In genomic region chr7:102834999-102835398, GRCh38 we compare ENCODE assay signal across 9 cellular contexts.
DNase-seq lines count a peak whose midpoint lies in the region; ATAC-seq and TF ChIP-seq lines count a peak whose summit lies in the region.
"Had no signal": no experiment of that assay in that cellular context is flagged by ENCODE, and none has a peak within 500 bp of the region (broad histone marks: within the 10 kb centered on the region; RNA-seq: fewer than 3 reads in every experiment).

No MANE protein-coding gene starts in this region.

- H3K36me3 ChIP-seq in brain microvascular endothelial cell (replicated peaks) = no peaks in the 10 kb centered on the region
- H3K36me3 ChIP-seq: cardiac muscle cell had no signal

- H3K27me3 Mint-ChIP-seq in type B pancreatic cell = no peaks in the 10 kb centered on the region

- H3K27ac Mint-ChIP-seq in type B pancreatic cell = peak overlapping the region; percentile 67

- H3K9me3 Mint-ChIP-seq in type B pancreatic cell = peaks cover 4% of the 10 kb centered on the region

- peaks cover 18% of the 10 kb centered on the region for H3K36me3 Mint-ChIP-seq in type B pancreatic cell

- H3K27ac ChIP-seq in brain microvascular endothelial cell (peak overlapping the region; percentile 58), caudate nucleus (ENCODE audit: low read depth, low read length) (no peak overlapping the region)
- H3K27ac ChIP-seq: cardiac muscle cell had no signal

- ATAC-seq in GM19351 (IDR thresholded peaks at IDR 0.05; ENCODE audit: unreplicated experiment) (peak; percentile 97), HG03520 (IDR thresholded peaks at IDR 0.05; ENCODE audit: unreplicated experiment) (peak; percentile 90)

- TF ChIP-seq CTCF in brain microvascular endothelial cell (IDR thresholded peaks at IDR 0.05; ENCODE audit: low read depth, low read length, missing control alignments) = no peak
- no peak for TF ChIP-seq CTCF in type B pancreatic cell (conservative IDR thresholded peaks at IDR 0.05)

- H3K4me3 ChIP-seq in brain microvascular endothelial cell (ENCODE audit: low read depth, low read length) = no peak overlapping the region
- H3K4me3 ChIP-seq: cardiac muscle cell had no signal

- H3K27me3 ChIP-seq in brain microvascular endothelial cell (replicated peaks) = no peaks in the 10 kb centered on the region
- H3K27me3 ChIP-seq: cardiac muscle cell had no signal

- H3K4me1 Mint-ChIP-seq in type B pancreatic cell (ENCODE audit: unreplicated experiment) = peaks cover 26% of the 10 kb centered on the region

- in situ Hi-C loops in brain microvascular endothelial cell (cut with HindIII; ENCODE audit: low pct_ligation_motif_present, low sequenced_read_pairs) = no loop called here

- DNase-seq in AG08395 (ENCODE audit: low spot score) (peak; percentile 63), brain microvascular endothelial cell (peak; percentile 74), type B pancreatic cell (ENCODE audit: extremely low spot score, unreplicated experiment) (no peak), NCI-H2227 treated with DMSO at 0.1 percent for 48 hours (lab: John Stamatoyannopoulos, UW) (no peak), caudate nucleus (lab: John Stamatoyannopoulos, UW) (no peak), Kasumi-1 (lab: John Stamatoyannopoulos, UW) (no peak)

- no peak overlapping the region for H3K4me3 Mint-ChIP-seq in type B pancreatic cell

Comparison
In these comparisons a context has a peak if more than half of its experiments do, and no peak if none do; other contexts are left out.
1. DNase-seq: peak in AG08395 (single experiment) and brain microvascular endothelial cell (single experiment); none in type B pancreatic cell (single experiment), NCI-H2227 treated with DMSO at 0.1 percent for 48 hours (single experiment), caudate nucleus (0 of 61) and Kasumi-1 (0 of 2).